16 cellular contexts compared by ENCODE assay signal in the genomic region with DNA sequence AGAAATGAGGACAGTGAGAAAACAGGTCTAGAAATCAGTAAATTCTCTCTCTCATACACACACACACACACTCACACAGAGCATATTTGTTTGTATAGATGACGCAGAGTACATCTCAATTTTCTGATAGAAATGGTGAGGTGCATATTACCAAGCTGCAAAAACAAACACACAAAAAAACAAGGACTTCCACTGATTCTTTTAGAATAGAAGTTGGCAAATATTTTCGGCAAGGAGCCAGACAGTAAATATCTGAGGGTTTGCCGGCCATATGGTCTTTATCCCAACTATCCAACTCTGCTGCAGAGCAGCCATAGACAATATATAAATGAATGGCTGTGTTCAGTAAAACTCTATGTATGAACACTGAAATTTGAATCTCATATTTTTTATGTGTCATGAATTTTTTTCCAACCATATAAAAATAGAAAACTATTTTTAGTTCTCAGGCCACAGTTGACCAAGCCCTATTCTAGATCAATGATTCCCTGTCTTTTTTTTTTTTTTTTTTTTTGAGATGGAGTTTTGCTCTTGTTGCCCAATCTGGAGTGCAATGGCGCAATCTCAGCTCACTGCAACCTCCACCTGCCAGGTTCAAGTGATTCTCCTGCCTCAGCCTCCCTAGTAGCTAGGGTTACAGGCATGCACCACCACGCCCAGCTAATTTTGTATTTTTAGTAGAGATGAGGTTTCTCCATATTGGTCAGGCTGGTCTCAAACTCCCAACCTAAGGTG. TPM values are rescaled to one million over a fixed set of nuclear protein-coding genes. Genes with fewer than 3 reads are reported as not detected.
A peak's percentile ranks its signal among the peaks of the same experiment; 100 is the strongest.
DNase-seq lines count a peak whose midpoint lies in the region; ATAC-seq and TF ChIP-seq lines count a peak whose summit lies in the region.
"Had no signal": no experiment of that assay in that cellular context is flagged by ENCODE, and none has a peak within 500 bp of the region (broad histone marks: within the 10 kb centered on the region; RNA-seq: fewer than 3 reads in every experiment).

No MANE protein-coding gene starts in this region.

- ATAC-seq in upper lobe of left lung (ENCODE audit: low FRiP score in 2 of 2) = no peak
- ATAC-seq: GM12878 had no signal

- H3K4me3 ChIP-seq in fibroblast of villous mesenchyme (ENCODE audit: low read depth, low read length) (no peak overlapping the region), upper lobe of left lung (no peak overlapping the region)
- H3K4me3 ChIP-seq: BLaER1, GM12878 had no signal

- no peak for TF ChIP-seq POLR2A in upper lobe of left lung (IDR thresholded peaks at IDR 0.05)

- 67 to 78% methylated on average over 5 of the region's 5 CpGs for WGBS in upper lobe of left lung, 2 donors

- H3K4me1 ChIP-seq in upper lobe of left lung = peaks cover 0 to 8% (median 4%) of the 10 kb centered on the region in 4 donors

- no peaks in the 10 kb centered on the region for H3K36me3 ChIP-seq in upper lobe of left lung
- H3K36me3 ChIP-seq: BLaER1 had no signal

- no peaks in the 10 kb centered on the region for H3K27me3 ChIP-seq in upper lobe of left lung
- H3K27me3 ChIP-seq: BLaER1 had no signal

- TF ChIP-seq CTCF in fibroblast of villous mesenchyme (IDR thresholded peaks at IDR 0.05; ENCODE audit: insufficient read depth, low read depth, low read length) = no peak
- TF ChIP-seq CTCF in upper lobe of left lung (IDR thresholded peaks at IDR 0.05) = no peak

- H3K9me3 ChIP-seq in upper lobe of left lung = no peaks in the 10 kb centered on the region
- H3K9me3 ChIP-seq: BLaER1 had no signal

- TF ChIP-seq EP300 in upper lobe of left lung (IDR thresholded peaks at IDR 0.05) = no peak

- no peak overlapping the region for H3K27ac ChIP-seq in upper lobe of left lung
- H3K27ac ChIP-seq: BLaER1 had no signal

- DNase-seq in DMS 273 treated with DMSO at 0.1 percent for 48 hours (lab: John Stamatoyannopoulos, UW) = peak; percentile 5
- peak; percentile 78 for DNase-seq in NCI-H1694 treated with DMSO at 0.1 percent for 48 hours (lab: John Stamatoyannopoulos, UW)
- DNase-seq in dedifferentiated amniotic fluid mesenchymal stem cell (ENCODE audit: extremely low spot score) = peak; percentile 43
- peak; percentile 70 for DNase-seq in fibroblast of villous mesenchyme (ENCODE audit: low read depth)
- DNase-seq in cortex of kidney (lab: John Stamatoyannopoulos, UW) = no peak
- no peak for DNase-seq in D341Med (ENCODE audit: low spot score)
- DNase-seq in upper lobe of left lung = no peak
- DNase-seq in HK-2 (ENCODE audit: unreplicated experiment) = no peak
- DNase-seq: CD8-positive, alpha-beta memory T cell; HCEC 1CT; IMR-90; NCI-H1436; NCI-H82; SHP77 treated with DMSO at 0.1 percent for 48 hours had no signal

RNA-seq across cellular contexts. Expression of a gene that starts 19.8 kb away (rescaled TPM):
- total RNA-seq in fibroblast of villous mesenchyme = under 0.01 and 0.32 TPM in 2 replicates
- total RNA-seq in upper lobe of left lung = 1 to 10 TPM; 1.5 to 3.5 (median 2.1) TPM
- total RNA-seq: CD8-positive, alpha-beta memory T cell; GM12878; IMR-90 had no signal

Comparison
In these comparisons a context has a peak if more than half of its experiments do, and no peak if none do; other contexts are left out.
1. DNase-seq: peak in DMS 273 treated with DMSO at 0.1 percent for 48 hours (single experiment), NCI-H1694 treated with DMSO at 0.1 percent for 48 hours (single experiment), dedifferentiated amniotic fluid mesenchymal stem cell (single experiment) and fibroblast of villous mesenchyme (single experiment); none in cortex of kidney (single experiment), D341Med (single experiment), upper lobe of left lung (0 of 2) and HK-2 (single experiment).